Comparison of ENCODE assay signal across 1 cellular context in genomic region chr7:131328387-131329175, GRCh38.
TF ChIP-seq lines count a peak whose summit lies in the region.

No MANE protein-coding gene starts in this region.

TF ChIP-seq in K562, 482 proteins besides CTCF, POLR2A, EP300 and RAD21 (continued from another document and continues in another):
- TF ChIP-seq, protein P1, sequence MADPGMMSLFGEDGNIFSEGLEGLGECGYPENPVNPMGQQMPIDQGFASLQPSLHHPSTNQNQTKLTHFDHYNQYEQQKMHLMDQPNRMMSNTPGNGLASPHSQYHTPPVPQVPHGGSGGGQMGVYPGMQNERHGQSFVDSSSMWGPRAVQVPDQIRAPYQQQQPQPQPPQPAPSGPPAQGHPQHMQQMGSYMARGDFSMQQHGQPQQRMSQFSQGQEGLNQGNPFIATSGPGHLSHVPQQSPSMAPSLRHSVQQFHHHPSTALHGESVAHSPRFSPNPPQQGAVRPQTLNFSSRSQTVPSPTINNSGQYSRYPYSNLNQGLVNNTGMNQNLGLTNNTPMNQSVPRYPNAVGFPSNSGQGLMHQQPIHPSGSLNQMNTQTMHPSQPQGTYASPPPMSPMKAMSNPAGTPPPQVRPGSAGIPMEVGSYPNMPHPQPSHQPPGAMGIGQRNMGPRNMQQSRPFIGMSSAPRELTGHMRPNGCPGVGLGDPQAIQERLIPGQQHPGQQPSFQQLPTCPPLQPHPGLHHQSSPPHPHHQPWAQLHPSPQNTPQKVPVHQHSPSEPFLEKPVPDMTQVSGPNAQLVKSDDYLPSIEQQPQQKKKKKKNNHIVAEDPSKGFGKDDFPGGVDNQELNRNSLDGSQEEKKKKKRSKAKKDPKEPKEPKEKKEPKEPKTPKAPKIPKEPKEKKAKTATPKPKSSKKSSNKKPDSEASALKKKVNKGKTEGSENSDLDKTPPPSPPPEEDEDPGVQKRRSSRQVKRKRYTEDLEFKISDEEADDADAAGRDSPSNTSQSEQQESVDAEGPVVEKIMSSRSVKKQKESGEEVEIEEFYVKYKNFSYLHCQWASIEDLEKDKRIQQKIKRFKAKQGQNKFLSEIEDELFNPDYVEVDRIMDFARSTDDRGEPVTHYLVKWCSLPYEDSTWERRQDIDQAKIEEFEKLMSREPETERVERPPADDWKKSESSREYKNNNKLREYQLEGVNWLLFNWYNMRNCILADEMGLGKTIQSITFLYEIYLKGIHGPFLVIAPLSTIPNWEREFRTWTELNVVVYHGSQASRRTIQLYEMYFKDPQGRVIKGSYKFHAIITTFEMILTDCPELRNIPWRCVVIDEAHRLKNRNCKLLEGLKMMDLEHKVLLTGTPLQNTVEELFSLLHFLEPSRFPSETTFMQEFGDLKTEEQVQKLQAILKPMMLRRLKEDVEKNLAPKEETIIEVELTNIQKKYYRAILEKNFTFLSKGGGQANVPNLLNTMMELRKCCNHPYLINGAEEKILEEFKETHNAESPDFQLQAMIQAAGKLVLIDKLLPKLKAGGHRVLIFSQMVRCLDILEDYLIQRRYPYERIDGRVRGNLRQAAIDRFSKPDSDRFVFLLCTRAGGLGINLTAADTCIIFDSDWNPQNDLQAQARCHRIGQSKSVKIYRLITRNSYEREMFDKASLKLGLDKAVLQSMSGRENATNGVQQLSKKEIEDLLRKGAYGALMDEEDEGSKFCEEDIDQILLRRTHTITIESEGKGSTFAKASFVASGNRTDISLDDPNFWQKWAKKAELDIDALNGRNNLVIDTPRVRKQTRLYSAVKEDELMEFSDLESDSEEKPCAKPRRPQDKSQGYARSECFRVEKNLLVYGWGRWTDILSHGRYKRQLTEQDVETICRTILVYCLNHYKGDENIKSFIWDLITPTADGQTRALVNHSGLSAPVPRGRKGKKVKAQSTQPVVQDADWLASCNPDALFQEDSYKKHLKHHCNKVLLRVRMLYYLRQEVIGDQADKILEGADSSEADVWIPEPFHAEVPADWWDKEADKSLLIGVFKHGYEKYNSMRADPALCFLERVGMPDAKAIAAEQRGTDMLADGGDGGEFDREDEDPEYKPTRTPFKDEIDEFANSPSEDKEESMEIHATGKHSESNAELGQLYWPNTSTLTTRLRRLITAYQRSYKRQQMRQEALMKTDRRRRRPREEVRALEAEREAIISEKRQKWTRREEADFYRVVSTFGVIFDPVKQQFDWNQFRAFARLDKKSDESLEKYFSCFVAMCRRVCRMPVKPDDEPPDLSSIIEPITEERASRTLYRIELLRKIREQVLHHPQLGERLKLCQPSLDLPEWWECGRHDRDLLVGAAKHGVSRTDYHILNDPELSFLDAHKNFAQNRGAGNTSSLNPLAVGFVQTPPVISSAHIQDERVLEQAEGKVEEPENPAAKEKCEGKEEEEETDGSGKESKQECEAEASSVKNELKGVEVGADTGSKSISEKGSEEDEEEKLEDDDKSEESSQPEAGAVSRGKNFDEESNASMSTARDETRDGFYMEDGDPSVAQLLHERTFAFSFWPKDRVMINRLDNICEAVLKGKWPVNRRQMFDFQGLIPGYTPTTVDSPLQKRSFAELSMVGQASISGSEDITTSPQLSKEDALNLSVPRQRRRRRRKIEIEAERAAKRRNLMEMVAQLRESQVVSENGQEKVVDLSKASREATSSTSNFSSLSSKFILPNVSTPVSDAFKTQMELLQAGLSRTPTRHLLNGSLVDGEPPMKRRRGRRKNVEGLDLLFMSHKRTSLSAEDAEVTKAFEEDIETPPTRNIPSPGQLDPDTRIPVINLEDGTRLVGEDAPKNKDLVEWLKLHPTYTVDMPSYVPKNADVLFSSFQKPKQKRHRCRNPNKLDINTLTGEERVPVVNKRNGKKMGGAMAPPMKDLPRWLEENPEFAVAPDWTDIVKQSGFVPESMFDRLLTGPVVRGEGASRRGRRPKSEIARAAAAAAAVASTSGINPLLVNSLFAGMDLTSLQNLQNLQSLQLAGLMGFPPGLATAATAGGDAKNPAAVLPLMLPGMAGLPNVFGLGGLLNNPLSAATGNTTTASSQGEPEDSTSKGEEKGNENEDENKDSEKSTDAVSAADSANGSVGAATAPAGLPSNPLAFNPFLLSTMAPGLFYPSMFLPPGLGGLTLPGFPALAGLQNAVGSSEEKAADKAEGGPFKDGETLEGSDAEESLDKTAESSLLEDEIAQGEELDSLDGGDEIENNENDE (IDR thresholded peaks at IDR 0.05; ENCODE audit: low read depth, low read length), result no peak
- no peak for TF ChIP-seq DDX20 (tag; IDR thresholded peaks at IDR 0.05; ENCODE audit: low read depth)
- no peak for TF ChIP-seq ZNF644 (tag; IDR thresholded peaks at IDR 0.05; ENCODE audit: low read depth)
- no peak for TF ChIP-seq SETDB1 (IDR thresholded peaks at IDR 0.05; ENCODE audit: low read length)
- TF ChIP-seq ELF2 (CRISPR knock-in tag; IDR thresholded peaks at IDR 0.05), result no peak
- TF ChIP-seq DNMT1 (IDR thresholded peaks at IDR 0.05), result no peak
- peak; percentile 16 for TF ChIP-seq SAP30 (IDR thresholded peaks at IDR 0.05; ENCODE audit: borderline replicate concordance, insufficient read depth, low read depth, low read length, poor library complexity, severe bottlenecking)
- no peak for TF ChIP-seq MECOM (CRISPR knock-in tag; IDR thresholded peaks at IDR 0.05)
- no peak for TF ChIP-seq GTF2B (IDR thresholded peaks at IDR 0.05; ENCODE audit: extremely low read depth, insufficient read length)
- no peak for TF ChIP-seq CHD2 (IDR thresholded peaks at IDR 0.05; ENCODE audit: low read depth, low read length)
- TF ChIP-seq MTF1 (CRISPR knock-in tag; IDR thresholded peaks at IDR 0.05; ENCODE audit: borderline replicate concordance), result no peak
- no peak for TF ChIP-seq PTRF (tag; IDR thresholded peaks at IDR 0.05)
- TF ChIP-seq MAFG (tag; conservative IDR thresholded peaks at IDR 0.05), result no peak
- TF ChIP-seq MXI1 (IDR thresholded peaks at IDR 0.05; ENCODE audit: low read depth, low read length), result no peak
- no peak for TF ChIP-seq GTF2E2 (tag; IDR thresholded peaks at IDR 0.05)
- TF ChIP-seq ZNF696 (CRISPR knock-in tag; conservative IDR thresholded peaks at IDR 0.05), result no peak
- TF ChIP-seq RCOR1 (IDR thresholded peaks at IDR 0.05; ENCODE audit: borderline replicate concordance in 1 of 2, low read depth in 2 of 2, low read length in 2 of 2), result no peak
- TF ChIP-seq ZNF23 (CRISPR knock-in tag; IDR thresholded peaks at IDR 0.05), result no peak
- no peak for TF ChIP-seq MAZ (CRISPR knock-in tag; conservative IDR thresholded peaks at IDR 0.05 in 1 of 2, IDR thresholded peaks at IDR 0.05 in 1 of 2)
- TF ChIP-seq NCOA6 (IDR thresholded peaks at IDR 0.05), result 0 out of 2 replicates have a peak, but pooled peaks have one; percentile 7
- no peak for TF ChIP-seq SIRT6 (IDR thresholded peaks at IDR 0.05; ENCODE audit: low read depth, low read length)
- TF ChIP-seq ARNT (IDR thresholded peaks at IDR 0.05), result 0 out of 4 replicates have a peak, but pooled peaks of 1 of the 2 experiments have one; percentile 34
- TF ChIP-seq, protein P2, sequence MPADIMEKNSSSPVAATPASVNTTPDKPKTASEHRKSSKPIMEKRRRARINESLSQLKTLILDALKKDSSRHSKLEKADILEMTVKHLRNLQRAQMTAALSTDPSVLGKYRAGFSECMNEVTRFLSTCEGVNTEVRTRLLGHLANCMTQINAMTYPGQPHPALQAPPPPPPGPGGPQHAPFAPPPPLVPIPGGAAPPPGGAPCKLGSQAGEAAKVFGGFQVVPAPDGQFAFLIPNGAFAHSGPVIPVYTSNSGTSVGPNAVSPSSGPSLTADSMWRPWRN (IDR thresholded peaks at IDR 0.05; ENCODE audit: low read depth), result no peak
- peak; percentile 19 for TF ChIP-seq POLR2H (tag; IDR thresholded peaks at IDR 0.05; ENCODE audit: low read depth)
- TF ChIP-seq ZKSCAN8 (CRISPR knock-in tag; IDR thresholded peaks at IDR 0.05), result no peak
- no peak for TF ChIP-seq EHMT2 (IDR thresholded peaks at IDR 0.05)
- TF ChIP-seq ZSCAN29 (IDR thresholded peaks at IDR 0.05), result 0 out of 2 replicates have a peak, but pooled peaks have one; percentile 3
- TF ChIP-seq ADNP (tag; IDR thresholded peaks at IDR 0.05), result no peak
- TF ChIP-seq ZNF318 (IDR thresholded peaks at IDR 0.05; ENCODE audit: borderline replicate concordance in 1 of 2, low read depth in 1 of 2), result peak in 1 of 2 experiments; percentile 97; a peak in 2 of 4 replicates
- TF ChIP-seq ETV6 (IDR thresholded peaks at IDR 0.05; ENCODE audit: borderline replicate concordance in 1 of 2, low read depth in 2 of 2, low read length in 1 of 2), result no peak
- TF ChIP-seq ETV6 (CRISPR knock-in tag; IDR thresholded peaks at IDR 0.05; ENCODE audit: borderline replicate concordance), result no peak
- TF ChIP-seq ZNF212 (CRISPR knock-in tag; IDR thresholded peaks at IDR 0.05), result no peak
- no peak for TF ChIP-seq TCFL5 (CRISPR knock-in tag; conservative IDR thresholded peaks at IDR 0.05)
- TF ChIP-seq BCLAF1 (IDR thresholded peaks at IDR 0.05; ENCODE audit: borderline replicate concordance in 1 of 2, control insufficient read depth in 1 of 2, low read depth in 2 of 2, low read length in 1 of 2), result no peak
- TF ChIP-seq KDM4B (IDR thresholded peaks at IDR 0.05; ENCODE audit: borderline replicate concordance in 2 of 2, low read depth in 1 of 2), result 0 out of 4 replicates have a peak, but pooled peaks of 1 of the 2 experiments have one; percentile 82
- TF ChIP-seq SRSF9 (IDR thresholded peaks at IDR 0.05; ENCODE audit: borderline replicate concordance, low read depth, low read length), result no peak
- TF ChIP-seq CBX3 (IDR thresholded peaks at IDR 0.05; ENCODE audit: borderline replicate concordance in 1 of 2, low read length in 2 of 2), result no peak
- TF ChIP-seq SREBF2 (CRISPR knock-in tag; IDR thresholded peaks at IDR 0.05), result no peak
- TF ChIP-seq ZNF79 (CRISPR knock-in tag; IDR thresholded peaks at IDR 0.05; ENCODE audit: low read depth), result peak; percentile 86
- TF ChIP-seq EP400 (IDR thresholded peaks at IDR 0.05), result no peak; the same call in 1 of the 2 replicates
- TF ChIP-seq BRD4 (IDR thresholded peaks at IDR 0.05), result no peak
